8 cellular contexts compared by ENCODE assay signal in the genomic region with DNA sequence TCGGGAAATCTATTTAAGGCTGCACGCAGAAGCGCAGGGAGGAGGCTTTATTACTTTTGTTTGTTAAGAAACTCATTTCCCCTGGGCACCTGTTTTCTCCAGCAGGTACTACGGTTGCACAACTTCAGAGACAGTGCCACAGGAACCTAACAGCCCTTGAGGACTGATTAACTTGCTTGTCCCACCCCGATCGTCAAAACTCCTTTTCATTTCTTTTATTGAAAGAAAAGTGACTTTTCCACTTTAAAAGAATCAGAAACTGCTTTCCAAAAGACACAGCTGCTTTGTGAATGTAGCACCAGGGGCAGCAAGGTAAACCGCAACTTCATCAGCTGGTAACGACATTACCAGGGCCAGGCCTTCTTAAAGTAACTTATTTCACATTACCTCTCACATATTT. TPM values are rescaled to one million over a fixed set of nuclear protein-coding genes. Genes with fewer than 3 reads are reported as not detected.
DNase-seq lines count a peak whose midpoint lies in the region; ATAC-seq and TF ChIP-seq lines count a peak whose summit lies in the region.

No MANE protein-coding gene starts in this region.

- H3K27me3 Mint-ChIP-seq in CD8-positive, alpha-beta T cell (ENCODE audit: low read depth), result no peaks in the 10 kb centered on the region
- peaks cover 7% of the 10 kb centered on the region for H3K27me3 Mint-ChIP-seq in brain

- no peaks in the 10 kb centered on the region for H3K36me3 ChIP-seq in CD8-positive, alpha-beta T cell (ENCODE audit: insufficient read depth, low read length)
- H3K36me3 ChIP-seq in KOPT-K1 (ENCODE audit: insufficient read depth, low read length) (peaks cover 34% of the 10 kb centered on the region), mesodermal cell (ENCODE audit: control insufficient read depth, insufficient read depth, low read length) (peaks cover 40% of the 10 kb centered on the region)

- peak overlapping the region; percentile 85 for H3K27ac ChIP-seq in CD8-positive, alpha-beta T cell (ENCODE audit: low read depth, low read length)
- H3K27ac ChIP-seq in KOPT-K1 (ENCODE audit: low read depth, low read length, poor library complexity, severe bottlenecking) (peak overlapping the region; percentile 94), mesodermal cell (ENCODE audit: low read depth, low read length, severe bottlenecking) (peak overlapping the region; percentile 99)

- peak in 2 of 7 experiments; percentile 15 to 29 for DNase-seq in CD8-positive, alpha-beta T cell
- DNase-seq in anterior cingulate cortex (lab: John Stamatoyannopoulos, UW), result no peak
- DNase-seq in GM13977 (ENCODE audit: low spot score), result no peak
- no peak for DNase-seq in HK-2 (ENCODE audit: unreplicated experiment)

- no peak for ATAC-seq in CD8-positive, alpha-beta T cell
- ATAC-seq in HG03095 (IDR thresholded peaks at IDR 0.05; ENCODE audit: unreplicated experiment), result no peak

- H3K36me3 Mint-ChIP-seq in CD8-positive, alpha-beta T cell, result peaks cover 30% of the 10 kb centered on the region
- peaks cover 26% of the 10 kb centered on the region for H3K36me3 Mint-ChIP-seq in brain

- H3K4me3 ChIP-seq in CD8-positive, alpha-beta T cell (ENCODE audit: low read depth, low read length), result peak overlapping the region; percentile 90
- peak overlapping the region; percentile 74 for H3K4me3 ChIP-seq in mesodermal cell (ENCODE audit: extremely low read depth, insufficient read depth, low read length, poor library complexity, severe bottlenecking)

- H3K9me3 ChIP-seq in CD8-positive, alpha-beta T cell (ENCODE audit: low read length), result no peaks in the 10 kb centered on the region
- H3K9me3 ChIP-seq in KOPT-K1 (ENCODE audit: insufficient read depth, low read length, poor library complexity, severe bottlenecking) (no peaks in the 10 kb centered on the region), mesodermal cell (ENCODE audit: control insufficient read depth, low read length) (no peaks in the 10 kb centered on the region)

- H3K4me1 ChIP-seq in CD8-positive, alpha-beta T cell (ENCODE audit: insufficient read depth, low read length), result peaks cover 36% of the 10 kb centered on the region
- peaks cover 25% of the 10 kb centered on the region for H3K4me1 ChIP-seq in mesodermal cell (ENCODE audit: control insufficient read depth, insufficient read depth, low read length, poor library complexity, severe bottlenecking)

- 1 to 4% methylated on average over 6 of the region's 8 CpGs for WGBS in mesodermal cell (ENCODE audit: insufficient coverage in 2 of 2), 2 experiments

- H3K27ac Mint-ChIP-seq in CD8-positive, alpha-beta T cell, result peak overlapping the region; percentile 90
- H3K27ac Mint-ChIP-seq in brain, result peak overlapping the region; percentile 81 to 99 (median 91)

- CTCF ChIA-PET in CD8-positive, alpha-beta T cell (lab: Charles Lee), result interaction anchor here (1.0 to 1.3 kb wide), 2 partner anchors 9 to 156 kb away, joined by 3 to 7 read pairs; no protein-coding TSS in a partner anchor

- H3K27me3 ChIP-seq in CD8-positive, alpha-beta T cell (ENCODE audit: insufficient read depth, low read length), result no peaks in the 10 kb centered on the region

- H3K4me1 Mint-ChIP-seq in CD8-positive, alpha-beta T cell (ENCODE audit: low read depth), result peaks cover 65% of the 10 kb centered on the region
- peaks cover 75% of the 10 kb centered on the region for H3K4me1 Mint-ChIP-seq in brain

- in situ Hi-C loops in GM13977 (cut with MboI; ENCODE audit: low pct_unique_long_range_greater_than_20kb, low sequenced_read_pairs, unreplicated experiment), result loop anchor here (25.0 kb wide), 1 partner anchor 299 kb away; no protein-coding TSS in a partner anchor

- H3K9me3 Mint-ChIP-seq in CD8-positive, alpha-beta T cell, result no peaks in the 10 kb centered on the region
- H3K9me3 Mint-ChIP-seq in brain, result no peaks in the 10 kb centered on the region

- intact Hi-C loops in CD8-positive, alpha-beta T cell (cut with DNase I, micrococcal nuclease), result loop anchor here (5.0 to 10.0 kb wide), 4 partner anchors 96 to 1671 kb away; partner anchors contain the start of genes TUBGCP3 (in 2 of the 2) and NAXD (in 1 of the 2)

- no peak for TF ChIP-seq CTCF in CD8-positive, alpha-beta T cell (IDR thresholded peaks at IDR 0.05)
- no peak for TF ChIP-seq CTCF in brain (conservative IDR thresholded peaks at IDR 0.05)
- TF ChIP-seq CTCF in GM13977 (IDR thresholded peaks at IDR 0.05; ENCODE audit: extremely low read depth, insufficient read depth, missing control alignments), result no peak

- peak overlapping the region; percentile 92 for H3K4me3 Mint-ChIP-seq in CD8-positive, alpha-beta T cell
- H3K4me3 Mint-ChIP-seq in brain, result peak overlapping the region; percentile 93 to 99 (median 95)

- POLR2A ChIA-PET in CD8-positive, alpha-beta T cell (lab: Charles Lee), result interaction anchor here (0.6 to 2.6 kb wide), 5 partner anchors 9 to 1254 kb away, joined by 3 to 27 read pairs (median 4); no protein-coding TSS in a partner anchor

RNA-seq across cellular contexts. Expression of gene ANKRD10, which starts 1.5 kb away (rescaled TPM):
- 10 to 100 TPM; 71.5 to 75.0 TPM for total RNA-seq in CD8-positive, alpha-beta T cell
- polyA plus RNA-seq in brain (ENCODE audit: insufficient read depth, low read depth, low replicate concordance), result 52.5 TPM
- polyA plus RNA-seq in mesodermal cell (2013, experiment 1 of 2), result 138 TPM
- 98.2 TPM for polyA plus RNA-seq in mesodermal cell (2013, experiment 2 of 2)
